8 cellular contexts compared by ENCODE assay signal in the genomic region with DNA sequence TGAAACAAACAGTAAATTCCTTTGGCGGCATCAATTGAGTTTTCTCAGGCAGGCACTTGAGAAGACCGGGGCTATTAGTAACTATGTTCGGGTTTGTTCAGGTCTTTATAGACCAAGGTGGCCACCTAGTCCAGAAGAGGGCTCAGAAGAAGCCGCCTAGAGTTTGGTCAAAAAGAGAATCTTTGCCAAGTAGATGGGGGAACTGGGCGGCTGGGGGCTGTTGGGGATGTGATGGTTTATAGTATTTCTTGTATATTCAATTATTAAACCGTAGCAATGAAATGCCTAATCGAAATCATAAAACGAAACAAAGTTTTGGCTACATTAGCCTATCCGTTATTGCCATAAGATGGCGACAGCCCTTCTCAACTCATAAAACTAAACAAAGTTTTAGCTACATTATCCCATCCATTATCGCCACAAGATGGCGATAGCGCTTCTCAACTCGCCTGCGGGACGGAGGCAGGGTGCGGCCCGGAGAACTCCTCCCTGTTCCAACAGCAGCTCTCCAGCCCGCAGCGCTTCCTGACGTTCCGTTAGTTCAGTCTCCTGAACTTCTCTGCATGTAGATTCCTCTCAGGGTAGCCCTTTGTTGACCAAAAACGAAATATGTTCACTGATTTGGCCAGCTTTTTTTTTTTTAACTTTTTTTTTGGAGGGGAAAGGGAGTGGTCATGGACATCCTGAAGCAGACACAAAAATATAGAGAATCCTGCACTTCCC.
DNase-seq lines count a peak whose midpoint lies in the region; FAIRE-seq and TF ChIP-seq lines count a peak whose summit lies in the region.

No MANE protein-coding gene starts in this region.

- no peak overlapping the region for H3K27ac ChIP-seq in WERI-Rb-1

- FAIRE-seq in bronchial epithelial cell (lab: Jason Lieb, UNC) = peak; percentile 62

- DNase-seq in GM10248 (ENCODE audit: extremely low spot score) (peak; percentile 77), HEK293T (ENCODE audit: extremely low spot score) (peak; percentile 70), NCI-H1048 (lab: John Stamatoyannopoulos, UW) (peak; percentile 68), WERI-Rb-1 (peak; percentile 81), bronchial epithelial cell (ENCODE audit: low read depth) (peak; percentile 83), kidney epithelial cell (ENCODE audit: low read depth) (peak; percentile 61), mesenteric fat pad (ENCODE audit: low spot score) (no peak)
- peak; percentile 66 to 82 for DNase-seq in stimulated activated CD4-positive, alpha-beta T cell treated with anti-CD3 and anti-CD28 coated beads, Interleukin-15, amount 100 ng/mL, for 48 hours (ENCODE audit: low read depth in 2 of 2)

- H3K36me3 ChIP-seq in WERI-Rb-1 = no peaks in the 10 kb centered on the region
- no peaks in the 10 kb centered on the region for H3K36me3 ChIP-seq in bronchial epithelial cell (ENCODE audit: control insufficient read depth, insufficient read depth, low read length)
- no peaks in the 10 kb centered on the region for H3K36me3 ChIP-seq in kidney epithelial cell (ENCODE audit: control insufficient read depth, insufficient read depth, low read length)

- peaks cover 93% of the 10 kb centered on the region for H3K27me3 ChIP-seq in WERI-Rb-1 (ENCODE audit: insufficient read depth, low read depth, severe bottlenecking)
- no peaks in the 10 kb centered on the region for H3K27me3 ChIP-seq in bronchial epithelial cell (ENCODE audit: control insufficient read depth, insufficient read depth, low read length)
- no peaks in the 10 kb centered on the region for H3K27me3 ChIP-seq in kidney epithelial cell (ENCODE audit: control insufficient read depth, insufficient read depth, low read length)

- H3K9me3 ChIP-seq in WERI-Rb-1 (ENCODE audit: severe bottlenecking) = peaks cover 11% of the 10 kb centered on the region

- CTCF ChIA-PET in GM10248 (lab: Yijun Ruan, JAX) (interaction anchor here (0.7 to 3.6 kb wide), 34 partner anchors 8 to 944 kb away, joined by 3 to 29 read pairs (median 4); a partner anchor contains a TSS), HEK293T (lab: Yijun Ruan, JAX) (interaction anchor here (0.5 to 1.1 kb wide), 9 partner anchors 8 to 1754 kb away, joined by 3 to 4 read pairs (median 4); no protein-coding TSS in a partner anchor)

- TF ChIP-seq CTCF in GM10248 (IDR thresholded peaks at IDR 0.05; ENCODE audit: control extremely low read depth, extremely low read depth, low read depth, missing control alignments) (peak; percentile 90), WERI-Rb-1 (IDR thresholded peaks at IDR 0.05; ENCODE audit: low read depth, low read length) (peak; percentile 79), bronchial epithelial cell (IDR thresholded peaks at IDR 0.05; ENCODE audit: insufficient read depth, low read length, severe bottlenecking) (peak; percentile 79), kidney epithelial cell (IDR thresholded peaks at IDR 0.05; ENCODE audit: insufficient read depth, low read length, poor library complexity, severe bottlenecking) (peak; percentile 81)

- H3K4me3 ChIP-seq in WERI-Rb-1 (ENCODE audit: low read depth, low read length) (no peak overlapping the region), bronchial epithelial cell (ENCODE audit: low read depth, low read length) (no peak overlapping the region), kidney epithelial cell (ENCODE audit: low read depth, low read length) (no peak overlapping the region)

- POLR2A ChIA-PET in GM10248 (lab: Yijun Ruan, JAX) = interaction anchor here (0.6 to 1.1 kb wide), 5 partner anchors 20 to 766 kb away, joined by 3 to 15 read pairs (median 3); a partner anchor contains a TSS
- POLR2A ChIA-PET in HEK293T (lab: Yijun Ruan, JAX) = interaction anchor here (1.0 to 9.3 kb wide), 4 partner anchors 10 to 768 kb away, joined by 3 to 439 read pairs (median 3); a partner anchor contains a TSS

TF ChIP-seq in HEK293T, 16 proteins besides CTCF, POLR2A, EP300 and RAD21:
- TF ChIP-seq NFRKB (IDR thresholded peaks at IDR 0.05) = no peak
- TF ChIP-seq HDGF (IDR thresholded peaks at IDR 0.05; ENCODE audit: borderline replicate concordance) = no peak
- no peak for TF ChIP-seq L3MBTL2 (conservative IDR thresholded peaks at IDR 0.05)
